In genomic region chr11:17206448-17206847, GRCh38 we compare ENCODE assay signal across 8 cellular contexts. TPM values are rescaled to one million over a fixed set of nuclear protein-coding genes. Genes with fewer than 3 reads are reported as not detected.
A peak's percentile ranks its signal among the peaks of the same experiment; 100 is the strongest.
DNase-seq lines count a peak whose midpoint lies in the region; ATAC-seq, FAIRE-seq and TF ChIP-seq lines count a peak whose summit lies in the region.

No MANE protein-coding gene starts in this region.

- H3K4me3 Mint-ChIP-seq in activated CD4-positive, alpha-beta T cell treated with anti-CD3 and anti-CD28 coated beads for 36 hours = peak overlapping the region; percentile 91
- H3K4me3 Mint-ChIP-seq in activated naive CD8-positive, alpha-beta T cell = peak overlapping the region; percentile 98

- intact Hi-C loops in activated CD4-positive, alpha-beta T cell treated with anti-CD3 and anti-CD28 coated beads for 36 hours (cut with DNase I, micrococcal nuclease) = loop anchor here (2.0 to 5.0 kb wide), 3 partner anchors 146 to 1320 kb away; partner anchors contain the start of genes NCR3LG1 (in 1 of the 2), SERGEF (in 1 of the 2) and TSG101 (in 1 of the 2)
- intact Hi-C loops in kidney (cut with DNase I) = no loop called here

- H3K9ac ChIP-seq in kidney (ENCODE audit: low read length in 2 of 2) (peak overlapping the region; percentile 85 to 90), subcutaneous abdominal adipose tissue (ENCODE audit: low read length in 5 of 5) (peak overlapping the region; percentile 71 to 96 (median 95))

- peaks cover 5% of the 10 kb centered on the region for H3K36me3 Mint-ChIP-seq in activated CD4-positive, alpha-beta T cell treated with anti-CD3 and anti-CD28 coated beads for 36 hours (ENCODE audit: low read depth)
- peaks cover 8% of the 10 kb centered on the region for H3K36me3 Mint-ChIP-seq in activated naive CD8-positive, alpha-beta T cell

- no peaks in the 10 kb centered on the region for H3K27me3 Mint-ChIP-seq in activated CD4-positive, alpha-beta T cell treated with anti-CD3 and anti-CD28 coated beads for 36 hours
- H3K27me3 Mint-ChIP-seq in activated naive CD8-positive, alpha-beta T cell = no peaks in the 10 kb centered on the region

- H3K9me3 Mint-ChIP-seq in activated CD4-positive, alpha-beta T cell treated with anti-CD3 and anti-CD28 coated beads for 36 hours (ENCODE audit: low read depth) = no peaks in the 10 kb centered on the region
- H3K9me3 Mint-ChIP-seq in activated naive CD8-positive, alpha-beta T cell (ENCODE audit: low read depth) = no peaks in the 10 kb centered on the region

- H3K9me3 ChIP-seq in kidney (ENCODE audit: control insufficient read depth in 1 of 2, low read length in 2 of 2) (no peaks in the 10 kb centered on the region), subcutaneous abdominal adipose tissue (ENCODE audit: control insufficient read depth in 5 of 5, low read length in 5 of 5) (no peaks in the 10 kb centered on the region)

- no peak for FAIRE-seq in kidney (lab: Jason Lieb, UNC)

- H3K4me1 Mint-ChIP-seq in activated CD4-positive, alpha-beta T cell treated with anti-CD3 and anti-CD28 coated beads for 36 hours = peaks cover 42% of the 10 kb centered on the region
- peaks cover 44% of the 10 kb centered on the region for H3K4me1 Mint-ChIP-seq in activated naive CD8-positive, alpha-beta T cell (ENCODE audit: low read depth)

- no peaks in the 10 kb centered on the region for H3K27me3 ChIP-seq in subcutaneous abdominal adipose tissue (ENCODE audit: control insufficient read depth in 5 of 5, insufficient read depth in 4 of 5, low read length in 5 of 5)

- ATAC-seq in activated CD4-positive, alpha-beta T cell treated with anti-CD3 and anti-CD28 coated beads for 36 hours = no peak
- ATAC-seq in GM21528 (IDR thresholded peaks at IDR 0.05; ENCODE audit: low FRiP score, unreplicated experiment) = no peak
- ATAC-seq in activated CD4-positive, CD25-positive, alpha-beta regulatory T cell treated with anti-CD3 and anti-CD28 coated beads, Interleukin-2, amount 50 U/mL, for 24 hours = no peak
- ATAC-seq in HG02610 (IDR thresholded peaks at IDR 0.05; ENCODE audit: unreplicated experiment) = no peak

- H3K4me3 ChIP-seq in kidney (ENCODE audit: low read length in 2 of 2) = peak overlapping the region; percentile 67 to 87
- peak overlapping the region in 4 of 5 donors; percentile 85 to 96 (median 86) for H3K4me3 ChIP-seq in subcutaneous abdominal adipose tissue (ENCODE audit: low read depth in 1 of 5, low read length in 5 of 5)

- POLR2A ChIA-PET in activated CD4-positive, alpha-beta T cell treated with anti-CD3 and anti-CD28 coated beads for 36 hours (lab: Charles Lee) = no interaction called here

- H3K27ac ChIP-seq in kidney (ENCODE audit: low read depth in 2 of 2, low read length in 2 of 2) = no peak overlapping the region
- peak overlapping the region; percentile 96 for H3K27ac ChIP-seq in subcutaneous abdominal adipose tissue (ENCODE audit: low read depth, low read length)

- H3K36me3 ChIP-seq in kidney (ENCODE audit: control insufficient read depth in 1 of 2, insufficient read depth in 2 of 2, low read length in 2 of 2) (no peaks in the 10 kb centered on the region), subcutaneous abdominal adipose tissue (ENCODE audit: control insufficient read depth in 5 of 5, insufficient read depth in 5 of 5, low read length in 5 of 5) (peaks cover 3 to 5% (median 4%) of the 10 kb centered on the region in 5 donors)

- CTCF ChIA-PET in activated CD4-positive, alpha-beta T cell treated with anti-CD3 and anti-CD28 coated beads for 36 hours (lab: Charles Lee) = interaction anchor here (0.7 to 1.2 kb wide), 3 partner anchors 12 to 283 kb away, joined by 3 to 4 read pairs (median 4); no protein-coding TSS in a partner anchor

- no peak for DNase-seq in activated CD4-positive, alpha-beta T cell treated with anti-CD3 and anti-CD28 coated beads for 36 hours
- DNase-seq in activated CD4-positive, alpha-beta T cell treated with anti-CD3 and anti-CD28 coated beads for 48 hours = no peak
- DNase-seq in kidney = no peak

- H3K4me1 ChIP-seq in kidney (ENCODE audit: control insufficient read depth in 1 of 2, insufficient read depth in 1 of 2, low read depth in 1 of 2, low read length in 2 of 2) = peaks cover 2 to 3% of the 10 kb centered on the region in 2 donors
- H3K4me1 ChIP-seq in subcutaneous abdominal adipose tissue (ENCODE audit: control insufficient read depth in 5 of 5, insufficient read depth in 5 of 5, low read length in 5 of 5) = peaks cover 6 to 28% (median 21%) of the 10 kb centered on the region in 5 donors

- peak overlapping the region; percentile 88 for H3K27ac Mint-ChIP-seq in activated CD4-positive, alpha-beta T cell treated with anti-CD3 and anti-CD28 coated beads for 36 hours
- H3K27ac Mint-ChIP-seq in activated naive CD8-positive, alpha-beta T cell = peak overlapping the region; percentile 87

- no peak for TF ChIP-seq CTCF in kidney (IDR thresholded peaks at IDR 0.05; ENCODE audit: borderline replicate concordance, extremely low read depth, insufficient read depth)

RNA-seq across cellular contexts. Expression of gene PIK3C2A, which starts 1.3 kb away (rescaled TPM):
- 10 to 100 TPM; 23.3 to 27.3 TPM for total RNA-seq in activated CD4-positive, alpha-beta T cell treated with anti-CD3 and anti-CD28 coated beads for 36 hours
- total RNA-seq in kidney = 107 TPM
- polyA plus RNA-seq in kidney (ENCODE audit: insufficient read depth, low read depth, low replicate concordance) = 9.8 TPM
